8 cellular contexts compared by ENCODE assay signal in the genomic region with DNA sequence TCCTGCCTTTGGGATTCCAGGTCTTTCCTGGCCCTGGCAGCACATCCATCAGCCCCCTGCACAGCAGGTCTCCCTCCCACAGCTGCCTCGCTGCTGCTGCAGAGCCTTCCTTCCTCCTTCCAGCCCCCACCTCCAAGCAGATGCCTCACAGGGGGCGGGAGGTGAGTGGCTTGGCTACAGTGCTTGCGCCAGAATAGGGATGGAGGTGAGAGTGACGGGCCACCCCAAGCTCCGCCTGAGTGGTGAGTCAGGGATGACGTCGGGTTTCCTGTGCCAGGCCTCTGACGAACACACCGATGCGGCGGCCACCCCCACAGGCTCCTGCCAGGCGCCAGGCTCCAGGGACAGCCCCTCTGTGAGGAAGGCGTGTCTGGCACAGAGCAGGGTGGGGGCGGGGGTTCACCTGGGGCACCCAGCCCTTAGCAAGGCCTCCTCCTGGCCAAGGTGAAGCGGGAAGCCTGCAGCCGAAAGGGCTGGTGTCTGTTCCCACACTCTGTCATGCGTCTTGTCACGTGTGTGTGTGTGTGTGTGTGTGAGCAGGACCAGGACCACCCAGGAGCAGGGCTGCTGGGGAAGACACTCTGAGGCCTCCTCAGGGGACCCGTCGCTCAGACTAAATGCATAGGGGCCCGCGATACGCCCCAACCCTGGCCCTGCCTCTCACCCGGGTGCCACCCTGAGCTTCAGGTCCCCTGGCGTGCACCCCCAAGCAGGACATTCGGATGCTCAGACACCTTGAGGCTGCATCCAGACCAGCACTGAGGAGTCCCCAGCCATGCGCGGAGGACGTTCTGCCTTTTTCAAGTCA. TPM values are rescaled to one million over a fixed set of nuclear protein-coding genes. Genes with fewer than 3 reads are reported as not detected.
DNase-seq lines count a peak whose midpoint lies in the region; ATAC-seq and TF ChIP-seq lines count a peak whose summit lies in the region.

No MANE protein-coding gene starts in this region.

- in situ Hi-C loops in HAP-1 (cut with MboI; ENCODE audit: low sequenced_read_pairs): no loop called here

- TF ChIP-seq CTCF in CD14-positive monocyte (IDR thresholded peaks at IDR 0.05): no peak

- peak overlapping the region; percentile 70 to 81 for H3K4me3 Mint-ChIP-seq in CD14-positive monocyte

- H3K36me3 ChIP-seq in HAP-1 (replicated peaks): peaks cover 4% of the 10 kb centered on the region; the same call in 1 of the 2 replicates

- H3K4me1 ChIP-seq in HAP-1: peaks cover 10% of the 10 kb centered on the region

- H3K9me3 Mint-ChIP-seq in CD14-positive monocyte: peaks cover 0 to 3% (median 0%) of the 10 kb centered on the region in 7 donors

- H3K4me3 ChIP-seq in HAP-1: no peak overlapping the region

- peak; percentile 36 for ATAC-seq in GM19467 (IDR thresholded peaks at IDR 0.05; ENCODE audit: unreplicated experiment)

- intact Hi-C loops in CD14-positive monocyte (cut with micrococcal nuclease): loop anchor here (10.0 kb wide), 2 partner anchors 116 to 386 kb away; a partner anchor contains a TSS

- H3K36me3 Mint-ChIP-seq in CD14-positive monocyte: peaks cover 8 to 9% of the 10 kb centered on the region in 2 donors

- peak; percentile 99 for DNase-seq in CD14-positive monocyte (ENCODE audit: low spot score)
- DNase-seq in HT-29 (ENCODE audit: low spot score): peak; percentile 72
- peak; percentile 71 to 86 for DNase-seq in SHP77 (lab: John Stamatoyannopoulos, UW)
- DNase-seq in activated effector memory CD4-positive, alpha-beta T cell treated with Interleukin-2 at 50 U/mL for 16 hours: peak; percentile 88
- peak; percentile 37 for DNase-seq in glomerular endothelial cell (ENCODE audit: extremely low read depth, low read depth, low spot score)
- DNase-seq in retina: peak; percentile 93
- no peak for DNase-seq in HAP-1 (ENCODE audit: low spot score in 2 of 2)

- peaks cover 3 to 13% (median 3%) of the 10 kb centered on the region in 3 donors for H3K27me3 Mint-ChIP-seq in CD14-positive monocyte (ENCODE audit: low read depth in 3 of 3)

- H3K4me1 Mint-ChIP-seq in CD14-positive monocyte: peaks cover 61% of the 10 kb centered on the region

- H3K27ac Mint-ChIP-seq in CD14-positive monocyte: peak overlapping the region; percentile 84 to 99 (median 97)

- no peaks in the 10 kb centered on the region for H3K9me3 ChIP-seq in HAP-1

- no peaks in the 10 kb centered on the region for H3K27me3 ChIP-seq in HAP-1 (ENCODE audit: low read depth)

RNA-seq across cellular contexts. Expression of a gene that starts 3.4 kb away (rescaled TPM):
- 10 to 100 TPM; 48.4 to 66.1 TPM for polyA plus RNA-seq in CD14-positive monocyte
- 73.5 and 75.7 TPM in 2 replicates for total RNA-seq in HT-29 (2014; rRNA removed; shearing (Covaris generic))
- 0.10 and 0.18 TPM in 2 replicates for total RNA-seq in glomerular endothelial cell

RNA-seq across cellular contexts. Expression of a gene that starts 10.3 kb away (rescaled TPM):
- not detected for polyA plus RNA-seq in CD14-positive monocyte
- total RNA-seq in HT-29 (2014; rRNA removed; shearing (Covaris generic)): 0.18 and 2.5 TPM in 2 replicates
- total RNA-seq in glomerular endothelial cell: not detected in 2 replicates

RNA-seq across cellular contexts. Expression of a gene that starts 32.2 kb away (rescaled TPM):
- not detected for polyA plus RNA-seq in CD14-positive monocyte
- 0.46 TPM in 1 of 2 replicates, not detected in the other for total RNA-seq in HT-29 (2014; rRNA removed; shearing (Covaris generic))
- not detected in 2 replicates for total RNA-seq in glomerular endothelial cell

Comparison
In these comparisons a context has a peak if more than half of its experiments do, and no peak if none do; other contexts are left out.
1. DNase-seq: peak in CD14-positive monocyte (single experiment), HT-29 (single experiment), SHP77 (2 of 2), activated effector memory CD4-positive, alpha-beta T cell treated with Interleukin-2 at 50 U/mL for 16 hours (single experiment), glomerular endothelial cell (single experiment) and retina (single experiment); none in HAP-1 (0 of 2).
2. RNA of a gene that starts 3.4 kb away (total RNA-seq): 73.5 to 75.7 TPM in HT-29; 0.10 to 0.18 TPM in glomerular endothelial cell; every median in the first group is over 10 times any median in the second.